In genomic region chr11:40716344-40717178, GRCh38 we compare ENCODE assay signal across 20 cellular contexts.
DNase-seq lines count a peak whose midpoint lies in the region; ATAC-seq and TF ChIP-seq lines count a peak whose summit lies in the region.
"Had no signal": no experiment of that assay in that cellular context is flagged by ENCODE, and none has a peak within 500 bp of the region (broad histone marks: within the 10 kb centered on the region; RNA-seq: fewer than 3 reads in every experiment).

No MANE protein-coding gene starts in this region.

- H3K27me3 ChIP-seq in H9 (ENCODE audit: insufficient read depth, low read length) (no peaks in the 10 kb centered on the region), neuron (ENCODE audit: insufficient read depth, low read length) (no peaks in the 10 kb centered on the region), Caco-2 (replicated peaks; ENCODE audit: control insufficient read depth, insufficient read depth, low read length) (no peaks in the 10 kb centered on the region)
- H3K27me3 ChIP-seq: BLaER1 had no signal

- H2AK5ac ChIP-seq in H9 (ENCODE audit: insufficient read length, low read length) = no peak overlapping the region

- no peak overlapping the region for H3K27ac ChIP-seq in H9 (ENCODE audit: insufficient read length, low read depth, low read length)
- H3K27ac ChIP-seq: BLaER1 had no signal

- no peaks in the 10 kb centered on the region for H3K79me1 ChIP-seq in H9 (ENCODE audit: insufficient read depth, low read depth, low read length, poor library complexity, severe bottlenecking)

- H3K18ac ChIP-seq in H9 (ENCODE audit: insufficient read length, low read depth, low read length) = no peak overlapping the region

- H3K27ac Mint-ChIP-seq in H9 (peak overlapping the region; percentile 13 to 72 (median 65); a peak in 2 of 7 replicates), WTC11 (peak overlapping the region; percentile 54), Caco-2 (ENCODE audit: unreplicated experiment) (no peak overlapping the region), Calu3 (ENCODE audit: unreplicated experiment) (no peak overlapping the region)
- H3K27ac Mint-ChIP-seq: CD4-positive, alpha-beta memory T cell; HFFc6 had no signal

- no peaks in the 10 kb centered on the region for H4K20me1 ChIP-seq in H9 (ENCODE audit: control insufficient read depth, insufficient read depth, insufficient read length)
- H4K20me1 ChIP-seq: BLaER1 had no signal

- H3K9me3 Mint-ChIP-seq in H9 (no peaks in the 10 kb centered on the region), WTC11 (no peaks in the 10 kb centered on the region), Caco-2 (ENCODE audit: unreplicated experiment) (no peaks in the 10 kb centered on the region), Calu3 (ENCODE audit: low read depth, unreplicated experiment) (peaks cover 5% of the 10 kb centered on the region)
- H3K9me3 Mint-ChIP-seq: HFFc6 had no signal

- no peak overlapping the region for H3K4ac ChIP-seq in H9 (ENCODE audit: low read depth, low read length)

- no peaks in the 10 kb centered on the region for H3K23me2 ChIP-seq in H9 (ENCODE audit: insufficient read length, low read depth, low read length, poor library complexity, severe bottlenecking)

- H3T11ph ChIP-seq in H9 (ENCODE audit: low read length) = no peak overlapping the region

- no peak overlapping the region for H3K4me2 ChIP-seq in H9 (ENCODE audit: insufficient read depth, insufficient read length, low read length)
- H3K4me2 ChIP-seq: BLaER1 had no signal

- H3K4me1 Mint-ChIP-seq in H9 (peaks cover 13 to 14% of the 10 kb centered on the region in 2 experiments), WTC11 (peaks cover 28% of the 10 kb centered on the region), Caco-2 (ENCODE audit: low read depth, unreplicated experiment) (no peaks in the 10 kb centered on the region), Calu3 (ENCODE audit: low read depth, unreplicated experiment) (no peaks in the 10 kb centered on the region)
- H3K4me1 Mint-ChIP-seq: CD4-positive, alpha-beta memory T cell had no signal

- H3K36me3 ChIP-seq in neuron (ENCODE audit: insufficient read depth, low read length) (no peaks in the 10 kb centered on the region), Caco-2 (ENCODE audit: control insufficient read depth, insufficient read depth, low read length) (no peaks in the 10 kb centered on the region)
- H3K36me3 ChIP-seq: BLaER1 had no signal

- DNase-seq in H9 (peak; percentile 28), WTC11 (ENCODE audit: low spot score) (no peak), iPS-NIHi11 (ENCODE audit: low spot score) (peak; percentile 41), ureter (ENCODE audit: low spot score) (no peak), Caco-2 (no peak), Calu3 (no peak), NK-92 (lab: John Stamatoyannopoulos, UW; ENCODE audit: unreplicated experiment) (no peak)
- DNase-seq: CD4-positive, alpha-beta memory T cell; DMS153; HFFc6; KBM-7; NCI-H1092; NCI-H1436 treated with DMSO at 0.1 percent for 48 hours; NCI-H1930; NCI-H510A treated with DMSO at 0.1 percent for 48 hours; NCI-H748 treated with DMSO at 0.1 percent for 48 hours; PC-3; Right ventricle myocardium superior had no signal

- no peaks in the 10 kb centered on the region for H3K27me3 Mint-ChIP-seq in H9 (ENCODE audit: low read depth)
- H3K27me3 Mint-ChIP-seq in WTC11 (ENCODE audit: low read depth) = no peaks in the 10 kb centered on the region
- H3K27me3 Mint-ChIP-seq in Caco-2 (ENCODE audit: insufficient read depth, unreplicated experiment) = no peaks in the 10 kb centered on the region
- H3K27me3 Mint-ChIP-seq in Calu3 (ENCODE audit: unreplicated experiment) = no peaks in the 10 kb centered on the region
- H3K27me3 Mint-ChIP-seq: CD4-positive, alpha-beta memory T cell had no signal

- intact Hi-C loops in Caco-2 (cut with micrococcal nuclease; ENCODE audit: unreplicated experiment) = no loop called here
- intact Hi-C loops in Calu3 (cut with micrococcal nuclease; ENCODE audit: unreplicated experiment) = no loop called here

- peak; percentile 83 for ATAC-seq in WTC11
- ATAC-seq: PC-3 had no signal

- BruUV-seq in Caco-2 (replicated peaks; lab: Mats Ljungman, UMichigan) (no TSS peak), Calu3 (replicated peaks; lab: Mats Ljungman, UMichigan) (no TSS peak)

- POLR2A ChIA-PET in WTC11 (lab: Charles Lee) = no interaction called here
- POLR2A ChIA-PET in Caco-2 (lab: Charles Lee) = no interaction called here

- no peak overlapping the region for H3K9ac ChIP-seq in H9 (ENCODE audit: extremely low read depth, insufficient read length, low read length)
- H3K9ac ChIP-seq: BLaER1 had no signal

- TF ChIP-seq CTCF in H9 (conservative IDR thresholded peaks at IDR 0.05) (no peak), WTC11 (IDR thresholded peaks at IDR 0.05) (no peak), Caco-2 (IDR thresholded peaks at IDR 0.05; ENCODE audit: insufficient read depth in 1 of 2, low read depth in 1 of 2, low read length in 1 of 2, severe bottlenecking in 1 of 2, unreplicated experiment in 1 of 2) (no peak), Calu3 (IDR thresholded peaks at IDR 0.05; ENCODE audit: unreplicated experiment) (no peak)

- peak overlapping the region; percentile 12 for H3K4me3 ChIP-seq in neuron (ENCODE audit: low read length)
- H3K4me3 ChIP-seq in Caco-2 (ENCODE audit: low read depth, low read length) = no peak overlapping the region
- H3K4me3 ChIP-seq: BLaER1 had no signal

- no peak overlapping the region for H2BK15ac ChIP-seq in H9 (ENCODE audit: low read depth, low read length)

- no peaks in the 10 kb centered on the region; the same call in 1 of the 2 replicates for H3K4me1 ChIP-seq in H9 (ENCODE audit: insufficient read depth, low read length)
- peaks cover 23% of the 10 kb centered on the region for H3K4me1 ChIP-seq in neuron (ENCODE audit: insufficient read depth, low read length)
- no peaks in the 10 kb centered on the region for H3K4me1 ChIP-seq in Caco-2
- H3K4me1 ChIP-seq: BLaER1 had no signal

- H3K56ac ChIP-seq in H9 (ENCODE audit: insufficient read length, low read depth, low read length) = no peak overlapping the region

- H2AFZ ChIP-seq in H9 (ENCODE audit: low read length) = peak overlapping the region; percentile 45
- H2AFZ ChIP-seq in neuron (ENCODE audit: low read depth, low read length) = peak overlapping the region; percentile 9

- no peak overlapping the region for H4K5ac ChIP-seq in H9 (ENCODE audit: insufficient read length, low read depth, low read length)

- no peak overlapping the region for H4K91ac ChIP-seq in H9 (ENCODE audit: insufficient read length, low read depth, low read length)

- H2BK5ac ChIP-seq in H9 (ENCODE audit: insufficient read length, low read length) = no peak overlapping the region

- H3K23ac ChIP-seq in H9 (ENCODE audit: insufficient read length, low read depth, low read length) = no peak overlapping the region

- H3K14ac ChIP-seq in H9 (ENCODE audit: insufficient read depth, low read length) = no peak overlapping the region

- no CpG with 5 or more reads among the region's 4 CpGs for WGBS in H9 (ENCODE audit: extremely low coverage, insufficient read length, low lambda C conversion rate)

- H3K4me3 Mint-ChIP-seq in H9 = no peak overlapping the region
- H3K4me3 Mint-ChIP-seq in WTC11 = no peak overlapping the region
- no peak overlapping the region for H3K4me3 Mint-ChIP-seq in Caco-2 (ENCODE audit: unreplicated experiment)
- H3K4me3 Mint-ChIP-seq in Calu3 (ENCODE audit: low read depth, unreplicated experiment) = no peak overlapping the region
- H3K4me3 Mint-ChIP-seq: CD4-positive, alpha-beta memory T cell; HFFc6 had no signal

- H2BK120ac ChIP-seq in H9 (ENCODE audit: low read depth, low read length, poor library complexity, severe bottlenecking) = no peak overlapping the region

- CTCF ChIA-PET in WTC11 (lab: Charles Lee) = interaction anchor here (1.1 kb wide), 1 partner anchor 410 kb away, joined by 3 read pairs; no protein-coding TSS in a partner anchor
- CTCF ChIA-PET in Caco-2 (lab: Charles Lee) = no interaction called here
- CTCF ChIA-PET in Calu3 (lab: Charles Lee) = no interaction called here

- H4K8ac ChIP-seq in H9 (replicated peaks; ENCODE audit: insufficient read length, low read depth, low read length) = no peak overlapping the region

- H3K36me3 Mint-ChIP-seq in H9 (ENCODE audit: insufficient read depth in 1 of 3, low read depth in 3 of 3) = peaks cover 0 to 3% (median 0%) of the 10 kb centered on the region in 3 experiments; a peak in 2 of 7 replicates
- H3K36me3 Mint-ChIP-seq in WTC11 = no peaks in the 10 kb centered on the region
- no peaks in the 10 kb centered on the region for H3K36me3 Mint-ChIP-seq in Caco-2 (ENCODE audit: insufficient read depth, unreplicated experiment)
- no peaks in the 10 kb centered on the region for H3K36me3 Mint-ChIP-seq in Calu3 (ENCODE audit: insufficient read depth, unreplicated experiment)
- H3K36me3 Mint-ChIP-seq: CD4-positive, alpha-beta memory T cell had no signal

- H2BK12ac ChIP-seq in H9 (ENCODE audit: insufficient read length, low read depth, low read length) = no peak overlapping the region

- H3K9me3 ChIP-seq in H9 (ENCODE audit: control insufficient read depth, low read depth, low read length) (no peaks in the 10 kb centered on the region), neuron (ENCODE audit: low read length) (no peaks in the 10 kb centered on the region), Caco-2 (no peaks in the 10 kb centered on the region)
- H3K9me3 ChIP-seq: BLaER1 had no signal

- no peak overlapping the region for H2BK20ac ChIP-seq in H9 (ENCODE audit: low read depth, low read length, poor library complexity, severe bottlenecking)

- H3K79me2 ChIP-seq in H9 (ENCODE audit: insufficient read depth, low read length) = no peaks in the 10 kb centered on the region

TF ChIP-seq in WTC11, 78 proteins besides CTCF, POLR2A, EP300 and RAD21:
- TF ChIP-seq KAT7 (CRISPR knock-in tag; IDR thresholded peaks at IDR 0.05; ENCODE audit: borderline replicate concordance) (no peak), PRRX2 (CRISPR knock-in tag; IDR thresholded peaks at IDR 0.05) (no peak)

Comparison
In these comparisons a context has a peak if more than half of its experiments do, and no peak if none do; other contexts are left out.
1. DNase-seq: peak in H9 (single experiment) and iPS-NIHi11 (single experiment); none in WTC11 (single experiment), ureter (single experiment), Caco-2 (0 of 2), Calu3 (single experiment) and NK-92 (single experiment).
2. H3K27ac Mint-ChIP-seq: peak in H9 (3 of 3) and WTC11 (single experiment); none in Caco-2 (single experiment) and Calu3 (single experiment).